16 cellular contexts compared by ENCODE assay signal in the genomic region with DNA sequence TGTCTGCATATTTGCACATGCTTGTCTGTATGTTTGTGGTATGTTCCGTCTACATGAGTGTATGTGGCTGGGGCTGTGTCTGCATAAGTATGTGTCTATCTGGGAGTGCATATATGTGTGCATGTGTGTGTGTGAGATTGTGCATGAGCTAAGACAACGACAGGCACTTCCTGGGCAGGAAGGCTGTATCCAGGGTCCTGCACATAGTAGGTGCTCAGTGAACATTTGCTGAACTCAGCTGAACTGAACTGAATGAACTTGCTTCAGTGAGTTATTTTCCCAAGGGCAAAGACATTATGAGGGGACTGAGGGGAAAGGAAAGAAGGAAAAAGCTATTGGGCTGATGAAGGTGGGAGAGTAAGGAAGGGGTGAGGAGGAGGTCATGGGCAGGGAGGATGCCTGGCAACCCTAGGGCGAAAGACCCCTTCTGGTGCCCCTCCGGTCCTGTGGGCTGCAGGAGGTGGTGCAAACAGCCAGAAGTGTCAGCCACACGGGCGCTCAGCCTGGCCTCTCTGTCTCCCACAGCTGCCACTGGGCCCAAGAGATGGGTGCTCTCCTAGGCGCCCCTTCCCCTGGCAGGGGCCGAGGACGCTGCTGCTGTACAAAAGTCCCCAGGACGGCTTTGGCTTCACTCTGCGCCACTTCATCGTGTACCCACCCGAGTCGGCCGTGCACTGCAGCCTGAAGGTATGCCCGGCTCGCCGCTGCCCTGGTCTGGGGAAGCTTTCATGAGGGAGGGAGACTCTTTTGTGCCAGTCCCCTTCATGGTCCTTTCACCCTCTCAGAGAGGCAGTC.
"Had no signal": no experiment of that assay in that cellular context is flagged by ENCODE, and none has a peak within 500 bp of the region (broad histone marks: within the 10 kb centered on the region; RNA-seq: fewer than 3 reads in every experiment).

No MANE protein-coding gene starts in this region.

- H3K27me3 ChIP-seq: ovary, sigmoid colon, thyroid gland, uterus had no signal

- H3K36me3 Mint-ChIP-seq: stimulated activated effector memory CD8-positive, alpha-beta T cell treated with anti-CD3 and anti-CD28 coated beads, Interleukin-12 subunit alpha, Interleukin-12 subunit beta, amount 100 ng/mL, for 72 hours had no signal

- DNase-seq: activated CD4-positive, alpha-beta T cell treated with anti-CD3 and anti-CD28 coated beads, Interleukin-2, amount 50 U/mL, for 1 hour; activated naive CD4-positive, alpha-beta T cell treated with anti-CD3 and anti-CD28 coated beads for 36 hours; activated naive CD8-positive, alpha-beta T cell treated with anti-CD3 and anti-CD28 coated beads, Interleukin-2, amount 50 U/mL, for 24 hours; mesendoderm; sigmoid colon; spleen; stimulated activated CD4-positive, alpha-beta T cell treated with anti-CD3 and anti-CD28 coated beads, Interleukin-2, amount 100 ng/mL, for 24 hours; thyroid gland; uterus had no signal

- H3K9me3 Mint-ChIP-seq: activated naive CD4-positive, alpha-beta T cell treated with anti-CD3 and anti-CD28 coated beads for 36 hours; activated naive CD8-positive, alpha-beta T cell treated with anti-CD3 and anti-CD28 coated beads, Interleukin-2, amount 50 U/mL, for 24 hours; activated T-helper 17 cell treated with anti-CD3 and anti-CD28 coated beads, Interleukin-2, amount 50 U/mL, for 72 hours; stimulated activated effector memory CD8-positive, alpha-beta T cell treated with anti-CD3 and anti-CD28 coated beads, Interleukin-12 subunit alpha, Interleukin-12 subunit beta, amount 100 ng/mL, for 72 hours had no signal

- H3K4me3 Mint-ChIP-seq: activated naive CD4-positive, alpha-beta T cell treated with anti-CD3 and anti-CD28 coated beads for 36 hours; activated naive CD8-positive, alpha-beta T cell treated with anti-CD3 and anti-CD28 coated beads, Interleukin-2, amount 50 U/mL, for 24 hours; activated T-helper 17 cell treated with anti-CD3 and anti-CD28 coated beads, Interleukin-2, amount 50 U/mL, for 72 hours; stimulated activated effector memory CD8-positive, alpha-beta T cell treated with anti-CD3 and anti-CD28 coated beads, Interleukin-12 subunit alpha, Interleukin-12 subunit beta, amount 100 ng/mL, for 72 hours had no signal

- H3K9me3 ChIP-seq: ovary, sigmoid colon, spleen, thyroid gland, uterus had no signal

- H3K27ac Mint-ChIP-seq: activated naive CD4-positive, alpha-beta T cell treated with anti-CD3 and anti-CD28 coated beads for 36 hours; activated naive CD8-positive, alpha-beta T cell treated with anti-CD3 and anti-CD28 coated beads, Interleukin-2, amount 50 U/mL, for 24 hours; activated T-helper 17 cell treated with anti-CD3 and anti-CD28 coated beads, Interleukin-2, amount 50 U/mL, for 72 hours; stimulated activated effector memory CD8-positive, alpha-beta T cell treated with anti-CD3 and anti-CD28 coated beads, Interleukin-12 subunit alpha, Interleukin-12 subunit beta, amount 100 ng/mL, for 72 hours had no signal

- H3K36me3 ChIP-seq: cardiac muscle cell, ovary, thyroid gland, uterus had no signal

- ATAC-seq: activated CD4-positive, CD25-positive, alpha-beta regulatory T cell treated with anti-CD3 and anti-CD28 coated beads, Interleukin-2, amount 50 U/mL, for 24 hours; activated naive CD8-positive, alpha-beta T cell treated with anti-CD3 and anti-CD28 coated beads, Interleukin-2, amount 50 U/mL, for 24 hours; activated T-helper 17 cell treated with anti-CD3 and anti-CD28 coated beads, Interleukin-2, amount 50 U/mL, for 72 hours; esophagus mucosa; stimulated activated effector memory CD8-positive, alpha-beta T cell treated with anti-CD3 and anti-CD28 coated beads, Interleukin-12 subunit alpha, Interleukin-12 subunit beta, amount 100 ng/mL, for 72 hours had no signal

- H3K27ac ChIP-seq: cardiac muscle cell, hepatocyte, ovary, sigmoid colon, thyroid gland, uterus had no signal

- H3K4me3 ChIP-seq: cardiac muscle cell, hepatocyte, ovary, sigmoid colon, spleen, thyroid gland, uterus had no signal
